ENCODE assay signal across 16 cellular contexts in genomic region chr6:119174085-119174445, GRCh38.
DNase-seq lines count a peak whose midpoint lies in the region; ATAC-seq and TF ChIP-seq lines count a peak whose summit lies in the region.
"Had no signal": no experiment of that assay in that cellular context is flagged by ENCODE, and none has a peak within 500 bp of the region (broad histone marks: within the 10 kb centered on the region; RNA-seq: fewer than 3 reads in every experiment).

No MANE protein-coding gene starts in this region.

- no peaks in the 10 kb centered on the region for H3K36me3 ChIP-seq in cardiac muscle cell
- H3K36me3 ChIP-seq in OCI-LY7 (ENCODE audit: insufficient read depth, low read length), result peaks cover 38% of the 10 kb centered on the region
- no peaks in the 10 kb centered on the region for H3K36me3 ChIP-seq in smooth muscle cell (ENCODE audit: low read depth)

- H3K4me3 Mint-ChIP-seq in mesothelial cell of epicardium, result no peak overlapping the region
- H3K4me3 Mint-ChIP-seq in naive thymus-derived CD8-positive, alpha-beta T cell, result no peak overlapping the region
- H3K4me3 Mint-ChIP-seq: CD4-positive, alpha-beta T cell had no signal

- BruUV-seq in OCI-LY7 (replicated peaks; lab: Mats Ljungman, UMichigan), result TSS peak; percentile 0

- H3K4me2 ChIP-seq in OCI-LY7 (ENCODE audit: low read length), result no peak overlapping the region
- H3K4me2 ChIP-seq in smooth muscle cell, result no peak overlapping the region
- H3K4me2 ChIP-seq: A549 had no signal

- H3K4me3 ChIP-seq in cardiac muscle cell (no peak overlapping the region), right cardiac atrium (ENCODE audit: low read length) (no peak overlapping the region), OCI-LY7 (ENCODE audit: low read depth, low read length, poor library complexity, severe bottlenecking) (no peak overlapping the region), smooth muscle cell (no peak overlapping the region)
- H3K4me3 ChIP-seq: A549 had no signal

- H3K27me3 ChIP-seq in cardiac muscle cell, result no peaks in the 10 kb centered on the region
- H3K27me3 ChIP-seq in right cardiac atrium (ENCODE audit: control insufficient read depth, insufficient read depth), result no peaks in the 10 kb centered on the region
- H3K27me3 ChIP-seq in smooth muscle cell (ENCODE audit: low read depth), result no peaks in the 10 kb centered on the region

- H3K27ac ChIP-seq in cardiac muscle cell (peak overlapping the region; percentile 53), right cardiac atrium (ENCODE audit: low read length) (no peak overlapping the region), OCI-LY7 (ENCODE audit: low read depth, low read length, poor library complexity, severe bottlenecking) (no peak overlapping the region), smooth muscle cell (ENCODE audit: low read depth) (no peak overlapping the region)
- H3K27ac ChIP-seq: 22Rv1, A549, C4-2B had no signal

- no peaks in the 10 kb centered on the region for H3K9me3 Mint-ChIP-seq in mesothelial cell of epicardium
- no peaks in the 10 kb centered on the region for H3K9me3 Mint-ChIP-seq in naive thymus-derived CD8-positive, alpha-beta T cell
- H3K9me3 Mint-ChIP-seq: CD4-positive, alpha-beta T cell had no signal

- H2AFZ ChIP-seq in OCI-LY7 (ENCODE audit: low read length) (no peak overlapping the region), smooth muscle cell (ENCODE audit: low read depth) (no peak overlapping the region)

- no peaks in the 10 kb centered on the region for H3F3A ChIP-seq in smooth muscle cell (ENCODE audit: low read depth)

- intact Hi-C loops in right cardiac atrium (cut with DNase I) (no loop called here), OCI-LY7 (cut with micrococcal nuclease; ENCODE audit: unreplicated experiment) (no loop called here)

- H3K27ac Mint-ChIP-seq in mesothelial cell of epicardium, result peak overlapping the region; percentile 31
- no peak overlapping the region for H3K27ac Mint-ChIP-seq in naive thymus-derived CD8-positive, alpha-beta T cell
- H3K27ac Mint-ChIP-seq: CD4-positive, alpha-beta T cell had no signal

- peaks cover 56% of the 10 kb centered on the region for H3K4me1 Mint-ChIP-seq in mesothelial cell of epicardium
- H3K4me1 Mint-ChIP-seq in naive thymus-derived CD8-positive, alpha-beta T cell, result peaks cover 0 to 2% (median 0%) of the 10 kb centered on the region in 4 donors

- H3K9me3 ChIP-seq in cardiac muscle cell (ENCODE audit: low read depth) (no peaks in the 10 kb centered on the region), right cardiac atrium (ENCODE audit: control insufficient read depth, low read length) (no peaks in the 10 kb centered on the region), OCI-LY7 (ENCODE audit: low read length) (no peaks in the 10 kb centered on the region), smooth muscle cell (replicated peaks; ENCODE audit: low read depth) (no peaks in the 10 kb centered on the region)
- H3K9me3 ChIP-seq: A549 had no signal

- H4K20me1 ChIP-seq in OCI-LY7 (ENCODE audit: insufficient read depth, low read length), result no peaks in the 10 kb centered on the region
- H4K20me1 ChIP-seq in smooth muscle cell (ENCODE audit: low read depth), result no peaks in the 10 kb centered on the region

- no peak overlapping the region for H3K9ac ChIP-seq in smooth muscle cell (ENCODE audit: low read depth)

- CTCF ChIA-PET in OCI-LY7 (lab: Charles Lee; ENCODE audit: unreplicated experiment), result no interaction called here

- 60% methylated on average over 3 of the region's 3 CpGs for WGBS in right cardiac atrium
- WGBS in smooth muscle cell (ENCODE audit: low lambda C conversion rate), result 91% methylated on average over 3 of the region's 3 CpGs

- H3K4me1 ChIP-seq in cardiac muscle cell (ENCODE audit: low read depth) (peaks cover 49% of the 10 kb centered on the region), right cardiac atrium (ENCODE audit: control insufficient read depth, insufficient read depth, low read length) (peaks cover 1% of the 10 kb centered on the region), OCI-LY7 (ENCODE audit: insufficient read depth, low read length, poor library complexity, severe bottlenecking) (no peaks in the 10 kb centered on the region), smooth muscle cell (ENCODE audit: low read depth) (no peaks in the 10 kb centered on the region)
- H3K4me1 ChIP-seq: A549 had no signal

- no peaks in the 10 kb centered on the region for H3K79me2 ChIP-seq in OCI-LY7 (ENCODE audit: insufficient read depth, low read depth, low read length)
- H3K79me2 ChIP-seq in smooth muscle cell (ENCODE audit: low read depth), result no peaks in the 10 kb centered on the region

- H3K36me3 Mint-ChIP-seq in mesothelial cell of epicardium, result peaks cover 3% of the 10 kb centered on the region
- no peaks in the 10 kb centered on the region for H3K36me3 Mint-ChIP-seq in naive thymus-derived CD8-positive, alpha-beta T cell

- POLR2A ChIA-PET in OCI-LY7 (lab: Charles Lee), result interaction anchor here (1.9 kb wide), 1 partner anchor 23 kb away, joined by 4 read pairs; no protein-coding TSS in a partner anchor
- POLR2A ChIA-PET in naive thymus-derived CD8-positive, alpha-beta T cell (lab: Charles Lee), result no interaction called here

- TF ChIP-seq CTCF in cardiac muscle cell (IDR thresholded peaks at IDR 0.05; ENCODE audit: low read depth, low read length), result no peak
- no peak for TF ChIP-seq CTCF in OCI-LY7 (conservative IDR thresholded peaks at IDR 0.05; ENCODE audit: low read length)
- no peak for TF ChIP-seq CTCF in mesothelial cell of epicardium (IDR thresholded peaks at IDR 0.05; ENCODE audit: unreplicated experiment)
- TF ChIP-seq CTCF in smooth muscle cell (IDR thresholded peaks at IDR 0.05; ENCODE audit: borderline replicate concordance, insufficient read depth, poor library complexity, severe bottlenecking), result no peak

- no peaks in the 10 kb centered on the region for H3K9me2 ChIP-seq in OCI-LY7 (ENCODE audit: insufficient read depth, low read length)

- H3K27me3 Mint-ChIP-seq in mesothelial cell of epicardium (ENCODE audit: low read depth), result no peaks in the 10 kb centered on the region
- no peaks in the 10 kb centered on the region for H3K27me3 Mint-ChIP-seq in naive thymus-derived CD8-positive, alpha-beta T cell
- H3K27me3 Mint-ChIP-seq: CD4-positive, alpha-beta T cell had no signal

- DNase-seq in cardiac muscle cell (ENCODE audit: low read depth in 1 of 2, low spot score in 1 of 2) (no peak), right cardiac atrium (no peak), OCI-LY7 (ENCODE audit: low spot score) (no peak), mesothelial cell of epicardium (ENCODE audit: low spot score in 2 of 2, unreplicated experiment in 2 of 2) (no peak), smooth muscle cell (lab: John Stamatoyannopoulos, UW; ENCODE audit: unreplicated experiment) (no peak), MV-4-11 (lab: John Stamatoyannopoulos, UW) (no peak)
- no peak for DNase-seq in naive thymus-derived CD8-positive, alpha-beta T cell
- DNase-seq: AML-193; CD4-positive, alpha-beta T cell; DMS79 treated with DMSO at 0.1 percent for 48 hours; GF-D8; GOT3; H7 had no signal

- no peak for ATAC-seq in right cardiac atrium
- ATAC-seq in naive thymus-derived CD8-positive, alpha-beta T cell, result no peak
- ATAC-seq: A549 had no signal
